Comparison of ENCODE assay signal across 8 cellular contexts in genomic region chr9:117555964-117556629, GRCh38.
DNase-seq lines count a peak whose midpoint lies in the region; ATAC-seq and TF ChIP-seq lines count a peak whose summit lies in the region.

No MANE protein-coding gene starts in this region.

- WGBS in right lobe of liver (ENCODE audit: insufficient coverage, low coverage, low lambda C conversion rate, missing lambda C conversion rate), result 36% methylated on average over 5 of the region's 5 CpGs

- H3K4me3 Mint-ChIP-seq in Caco-2 (ENCODE audit: unreplicated experiment) (no peak overlapping the region), brain (no peak overlapping the region), type B pancreatic cell (no peak overlapping the region)

- H3K4me1 ChIP-seq in Caco-2 (no peaks in the 10 kb centered on the region), right lobe of liver (peaks cover 0 to 10% (median 0%) of the 10 kb centered on the region in 4 donors)

- H3K27ac Mint-ChIP-seq in Caco-2 (ENCODE audit: unreplicated experiment) (no peak overlapping the region), brain (no peak overlapping the region), type B pancreatic cell (no peak overlapping the region)

- CTCF ChIA-PET in Caco-2 (lab: Charles Lee), result interaction anchor here (2.1 kb wide), 1 partner anchor 68 kb away, joined by 16 read pairs; no protein-coding TSS in a partner anchor

- DNase-seq in Caco-2 (peak; percentile 73 to 79), NOMO-1 treated with DMSO at 0.1 percent for 48 hours (lab: John Stamatoyannopoulos, UW; ENCODE audit: unreplicated experiment) (peak; percentile 33), right lobe of liver (peak; percentile 67 to 82 (median 73)), type B pancreatic cell (ENCODE audit: extremely low spot score, unreplicated experiment) (no peak), NCI-H345 treated with DMSO at 0.1 percent for 48 hours (lab: John Stamatoyannopoulos, UW; ENCODE audit: unreplicated experiment) (no peak)

- H3K9me3 Mint-ChIP-seq in Caco-2 (ENCODE audit: unreplicated experiment) (no peaks in the 10 kb centered on the region), brain (peaks cover 0 to 4% (median 0%) of the 10 kb centered on the region in 5 experiments), type B pancreatic cell (no peaks in the 10 kb centered on the region)

- no peaks in the 10 kb centered on the region for H3K27me3 ChIP-seq in Caco-2 (replicated peaks; ENCODE audit: control insufficient read depth, insufficient read depth, low read length)
- H3K27me3 ChIP-seq in right lobe of liver, result no peaks in the 10 kb centered on the region

- intact Hi-C loops in Caco-2 (cut with micrococcal nuclease; ENCODE audit: unreplicated experiment), result loop anchor here (1.0 kb wide), 1 partner anchor 69 kb away; no protein-coding TSS in a partner anchor
- intact Hi-C loops in right lobe of liver (cut with DNase I), result no loop called here

- POLR2A ChIA-PET in Caco-2 (lab: Charles Lee), result no interaction called here

- TF ChIP-seq CTCF in Caco-2 (IDR thresholded peaks at IDR 0.05; ENCODE audit: insufficient read depth in 1 of 2, low read depth in 1 of 2, low read length in 1 of 2, severe bottlenecking in 1 of 2, unreplicated experiment in 1 of 2), result peak; percentile 72 to 77
- TF ChIP-seq CTCF in brain (conservative IDR thresholded peaks at IDR 0.05), result peak; percentile 29 to 38
- TF ChIP-seq CTCF in right lobe of liver (IDR thresholded peaks at IDR 0.05), result peak; percentile 64 to 75 (median 68)
- TF ChIP-seq CTCF in type B pancreatic cell (conservative IDR thresholded peaks at IDR 0.05), result peak; percentile 77

- H3K27ac ChIP-seq in right lobe of liver, result no peak overlapping the region

- ATAC-seq in GM18868 (IDR thresholded peaks at IDR 0.05; ENCODE audit: unreplicated experiment), result peak; percentile 93
- peak; percentile 72 for ATAC-seq in HG03039 (IDR thresholded peaks at IDR 0.05; ENCODE audit: unreplicated experiment)
- peak; percentile 97 to 100 (median 98) for ATAC-seq in right lobe of liver

- H3K4me1 Mint-ChIP-seq in Caco-2 (ENCODE audit: low read depth, unreplicated experiment) (no peaks in the 10 kb centered on the region), brain (no peaks in the 10 kb centered on the region), type B pancreatic cell (ENCODE audit: unreplicated experiment) (no peaks in the 10 kb centered on the region)

- no peaks in the 10 kb centered on the region for H3K36me3 Mint-ChIP-seq in Caco-2 (ENCODE audit: insufficient read depth, unreplicated experiment)
- no peaks in the 10 kb centered on the region for H3K36me3 Mint-ChIP-seq in brain
- no peaks in the 10 kb centered on the region for H3K36me3 Mint-ChIP-seq in type B pancreatic cell

- no peak for TF ChIP-seq POLR2A in right lobe of liver (IDR thresholded peaks at IDR 0.05)

- H3K36me3 ChIP-seq in Caco-2 (ENCODE audit: control insufficient read depth, insufficient read depth, low read length) (no peaks in the 10 kb centered on the region), right lobe of liver (no peaks in the 10 kb centered on the region)

- H3K4me3 ChIP-seq in Caco-2 (ENCODE audit: low read depth, low read length), result no peak overlapping the region
- H3K4me3 ChIP-seq in right lobe of liver, result no peak overlapping the region

- BruUV-seq in Caco-2 (replicated peaks; lab: Mats Ljungman, UMichigan), result no TSS peak

- no peaks in the 10 kb centered on the region for H3K9me3 ChIP-seq in Caco-2
- no peaks in the 10 kb centered on the region for H3K9me3 ChIP-seq in right lobe of liver

- H3K27me3 Mint-ChIP-seq in Caco-2 (ENCODE audit: insufficient read depth, unreplicated experiment) (peaks cover 10% of the 10 kb centered on the region), brain (peaks cover 2% of the 10 kb centered on the region), type B pancreatic cell (no peaks in the 10 kb centered on the region)

Comparison
In these comparisons a context has a peak if more than half of its experiments do, and no peak if none do; other contexts are left out.
1. DNase-seq: peak in Caco-2 (2 of 2), NOMO-1 treated with DMSO at 0.1 percent for 48 hours (single experiment) and right lobe of liver (3 of 3); none in type B pancreatic cell (single experiment) and NCI-H345 treated with DMSO at 0.1 percent for 48 hours (single experiment).
2. Peak in every context shown above with its lines, with median percentiles within 50 percentile points of each other: CTCF ChIP-seq and ATAC-seq.